Comparison of ENCODE assay signal across 13 cellular contexts in genomic region chr12:107329569-107330324, GRCh38.
DNase-seq lines count a peak whose midpoint lies in the region; ATAC-seq and TF ChIP-seq lines count a peak whose summit lies in the region.
"Had no signal": no experiment of that assay in that cellular context is flagged by ENCODE, and none has a peak within 500 bp of the region (broad histone marks: within the 10 kb centered on the region; RNA-seq: fewer than 3 reads in every experiment).

No MANE protein-coding gene starts in this region.

- peaks cover 0 to 28% of the 10 kb centered on the region in 2 donors for H3K27me3 ChIP-seq in left lung
- H3K27me3 ChIP-seq: testis had no signal

- peak; percentile 74 to 84 for ATAC-seq in activated T-cell treated with anti-CD3 and anti-CD28 coated beads, Interleukin-2, amount 50 U/mL, for 72 hours (replicated peaks in 1 of 2)
- peak; percentile 40 to 41 for ATAC-seq in stimulated activated naive B cell treated with anti-CD40 and anti-IgM and Interleukin-4, amounts not matched to agents 10 μg/mL and 1 μg/mL and 100 μg/mL, for 72 hours (replicated peaks)
- ATAC-seq in left lung: no peak
- ATAC-seq in mucosa of descending colon: no peak
- ATAC-seq in sciatic nerve: no peak

- H3K4me3 Mint-ChIP-seq in activated T-cell treated with anti-CD3 and anti-CD28 coated beads, Interleukin-2, amount 50 U/mL, for 72 hours: peak overlapping the region; percentile 76 to 77
- H3K4me3 Mint-ChIP-seq in stimulated activated naive B cell treated with anti-CD40 and anti-IgM and Interleukin-4, amounts not matched to agents 10 μg/mL and 1 μg/mL and 100 μg/mL, for 72 hours: no peak overlapping the region

- H3K9me3 Mint-ChIP-seq in activated T-cell treated with anti-CD3 and anti-CD28 coated beads, Interleukin-2, amount 50 U/mL, for 72 hours: peaks cover 4 to 8% of the 10 kb centered on the region in 2 donors
- H3K9me3 Mint-ChIP-seq in stimulated activated naive B cell treated with anti-CD40 and anti-IgM and Interleukin-4, amounts not matched to agents 10 μg/mL and 1 μg/mL and 100 μg/mL, for 72 hours: peaks cover 2 to 5% of the 10 kb centered on the region in 2 donors

- H3K36me3 ChIP-seq in left lung (no peaks in the 10 kb centered on the region), mucosa of descending colon (ENCODE audit: low read depth) (no peaks in the 10 kb centered on the region)

- no peaks in the 10 kb centered on the region for H3K27me3 Mint-ChIP-seq in activated T-cell treated with anti-CD3 and anti-CD28 coated beads, Interleukin-2, amount 50 U/mL, for 72 hours (ENCODE audit: low read depth)
- H3K27me3 Mint-ChIP-seq in stimulated activated naive B cell treated with anti-CD40 and anti-IgM and Interleukin-4, amounts not matched to agents 10 μg/mL and 1 μg/mL and 100 μg/mL, for 72 hours: peaks cover 32 to 46% of the 10 kb centered on the region in 2 donors

- no peak overlapping the region for H3K27ac ChIP-seq in left lung
- H3K27ac ChIP-seq: testis had no signal

- intact Hi-C loops in left lung (cut with DNase I): no loop called here
- intact Hi-C loops in mucosa of descending colon (cut with DNase I, micrococcal nuclease): no loop called here
- intact Hi-C loops in sciatic nerve (cut with DNase I): no loop called here

- no peaks in the 10 kb centered on the region for H3K9me3 ChIP-seq in left lung
- H3K9me3 ChIP-seq in mucosa of descending colon: no peaks in the 10 kb centered on the region
- H3K9me3 ChIP-seq: testis had no signal

- H3K27ac Mint-ChIP-seq in activated T-cell treated with anti-CD3 and anti-CD28 coated beads, Interleukin-2, amount 50 U/mL, for 72 hours: peak overlapping the region; percentile 70
- H3K27ac Mint-ChIP-seq in stimulated activated naive B cell treated with anti-CD40 and anti-IgM and Interleukin-4, amounts not matched to agents 10 μg/mL and 1 μg/mL and 100 μg/mL, for 72 hours: no peak overlapping the region

- peak in 1 of 2 donors; percentile 19 for DNase-seq in activated T-cell treated with anti-CD3 and anti-CD28 coated beads, Interleukin-2, amount 50 U/mL, for 72 hours
- no peak for DNase-seq in activated T-cell treated with anti-CD3 and anti-CD28 coated beads for 4 hours
- peak; percentile 93 for DNase-seq in NOMO-1 treated with DMSO at 0.1 percent for 48 hours (lab: John Stamatoyannopoulos, UW; ENCODE audit: unreplicated experiment)
- peak; percentile 82 for DNase-seq in amniotic epithelial cell (ENCODE audit: low read depth)
- DNase-seq in stimulated activated naive B cell treated with anti-CD40 and anti-IgM and Interleukin-4, amounts not matched to agents 10 μg/mL and 1 μg/mL and 100 μg/mL, for 72 hours: no peak
- DNase-seq in left lung: no peak
- DNase-seq in mucosa of descending colon: no peak
- no peak for DNase-seq in sciatic nerve (ENCODE audit: low spot score)
- DNase-seq: activated CD4-positive, alpha-beta T cell treated with anti-CD3 and anti-CD28 coated beads for 1 hour; GOT3; midbrain; SHP77; testis had no signal

- no peak for TF ChIP-seq CTCF in left lung (IDR thresholded peaks at IDR 0.05)
- no peak for TF ChIP-seq CTCF in mucosa of descending colon (IDR thresholded peaks at IDR 0.05)

- peaks cover 5 to 11% of the 10 kb centered on the region in 2 donors for H3K36me3 Mint-ChIP-seq in activated T-cell treated with anti-CD3 and anti-CD28 coated beads, Interleukin-2, amount 50 U/mL, for 72 hours (ENCODE audit: insufficient read depth in 2 of 2)
- peaks cover 0 to 4% of the 10 kb centered on the region in 2 donors for H3K36me3 Mint-ChIP-seq in stimulated activated naive B cell treated with anti-CD40 and anti-IgM and Interleukin-4, amounts not matched to agents 10 μg/mL and 1 μg/mL and 100 μg/mL, for 72 hours

- H3K4me3 ChIP-seq in left lung (no peak overlapping the region), mucosa of descending colon (no peak overlapping the region)
- H3K4me3 ChIP-seq: testis had no signal

- H3K4me1 Mint-ChIP-seq in activated T-cell treated with anti-CD3 and anti-CD28 coated beads, Interleukin-2, amount 50 U/mL, for 72 hours (ENCODE audit: low read depth): peaks cover 84% of the 10 kb centered on the region
- H3K4me1 Mint-ChIP-seq in stimulated activated naive B cell treated with anti-CD40 and anti-IgM and Interleukin-4, amounts not matched to agents 10 μg/mL and 1 μg/mL and 100 μg/mL, for 72 hours: peaks cover 5 to 11% of the 10 kb centered on the region in 2 donors

- H3K4me1 ChIP-seq in left lung: peaks cover 0 to 8% of the 10 kb centered on the region in 2 donors
- no peaks in the 10 kb centered on the region for H3K4me1 ChIP-seq in mucosa of descending colon (ENCODE audit: low read depth)
- H3K4me1 ChIP-seq: testis had no signal

Comparison
In these comparisons a context has a peak if more than half of its experiments do, and no peak if none do; other contexts are left out.
1. ATAC-seq: peak in activated T-cell treated with anti-CD3 and anti-CD28 coated beads, Interleukin-2, amount 50 U/mL, for 72 hours (2 of 2) and stimulated activated naive B cell treated with anti-CD40 and anti-IgM and Interleukin-4, amounts not matched to agents 10 μg/mL and 1 μg/mL and 100 μg/mL, for 72 hours (2 of 2); none in left lung (single experiment), mucosa of descending colon (single experiment) and sciatic nerve (single experiment).
2. DNase-seq: peak in NOMO-1 treated with DMSO at 0.1 percent for 48 hours (single experiment) and amniotic epithelial cell (single experiment); none in activated T-cell treated with anti-CD3 and anti-CD28 coated beads for 4 hours (single experiment), stimulated activated naive B cell treated with anti-CD40 and anti-IgM and Interleukin-4, amounts not matched to agents 10 μg/mL and 1 μg/mL and 100 μg/mL, for 72 hours (single experiment), left lung (0 of 2), mucosa of descending colon (0 of 3) and sciatic nerve (single experiment).
3. H3K4me3 Mint-ChIP-seq: peak in activated T-cell treated with anti-CD3 and anti-CD28 coated beads, Interleukin-2, amount 50 U/mL, for 72 hours (2 of 2); none in stimulated activated naive B cell treated with anti-CD40 and anti-IgM and Interleukin-4, amounts not matched to agents 10 μg/mL and 1 μg/mL and 100 μg/mL, for 72 hours (0 of 2).